In the genomic region with DNA sequence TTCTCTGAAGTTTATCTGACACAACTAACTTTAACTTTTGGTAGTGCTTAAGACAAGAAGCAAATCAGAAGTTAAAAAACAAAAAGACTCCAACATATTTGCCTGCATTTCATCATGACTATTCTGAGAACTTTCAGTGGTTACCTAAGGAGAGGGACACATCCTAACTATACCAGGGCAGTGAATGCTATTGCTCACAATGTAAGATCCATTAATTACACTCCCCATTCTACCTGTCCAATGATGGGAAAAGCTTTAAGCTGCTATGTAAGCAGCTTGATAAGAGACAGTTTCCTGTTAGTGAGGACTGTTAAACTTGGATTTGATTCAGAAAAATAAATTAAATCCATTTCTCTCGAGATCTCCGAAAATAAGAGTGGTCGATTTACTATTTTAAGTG, we compare ENCODE assay signal across 15 cellular contexts. TPM values are rescaled to one million over a fixed set of nuclear protein-coding genes. Genes with fewer than 3 reads are reported as not detected.
DNase-seq lines count a peak whose midpoint lies in the region; ATAC-seq and TF ChIP-seq lines count a peak whose summit lies in the region.
"Had no signal": no experiment of that assay in that cellular context is flagged by ENCODE, and none has a peak within 500 bp of the region (broad histone marks: within the 10 kb centered on the region; RNA-seq: fewer than 3 reads in every experiment).

No MANE protein-coding gene starts in this region.

- no peak overlapping the region for H3K9ac ChIP-seq in smooth muscle cell (ENCODE audit: low read depth)

- DNase-seq in GM20000 (ENCODE audit: low spot score) (no peak), GM03348 (ENCODE audit: low spot score) (no peak), epidermal melanocyte (ENCODE audit: insufficient read length, low spot score) (no peak), smooth muscle cell (lab: John Stamatoyannopoulos, UW; ENCODE audit: unreplicated experiment) (no peak)
- DNase-seq: activated CD8-positive, alpha-beta memory T cell treated with anti-CD3 and anti-CD28 coated beads, Interleukin-2, amount 10 ng/mL, durations not matched to agents 7 days and 5 days; NCI-H774; nephron progenitor cell; stimulated activated CD4-positive, alpha-beta T cell treated with anti-CD3 and anti-CD28 coated beads, Interleukin-4, amount 100 ng/mL, for 1 hour; stimulated activated naive B cell treated with anti-CD40 and anti-IgM and Interleukin-4, amounts not matched to agents 10 μg/mL and 1 μg/mL and 100 μg/mL, for 72 hours had no signal

- no peaks in the 10 kb centered on the region for H3K27me3 ChIP-seq in smooth muscle cell (ENCODE audit: low read depth)

- H3K4me1 ChIP-seq in smooth muscle cell (ENCODE audit: low read depth), result no peaks in the 10 kb centered on the region

- ATAC-seq in GM18502 (IDR thresholded peaks at IDR 0.05; ENCODE audit: poor library complexity, unreplicated experiment), result peak; percentile 48
- ATAC-seq in GM19397 (IDR thresholded peaks at IDR 0.05; ENCODE audit: unreplicated experiment), result peak; percentile 32
- peak; percentile 26 for ATAC-seq in HG02763 (IDR thresholded peaks at IDR 0.05; ENCODE audit: unreplicated experiment)
- ATAC-seq in HG03439 (IDR thresholded peaks at IDR 0.05; ENCODE audit: unreplicated experiment), result peak; percentile 27
- ATAC-seq: activated CD8-positive, alpha-beta memory T cell treated with anti-CD3 and anti-CD28 coated beads, Interleukin-2, amount 10 ng/mL, durations not matched to agents 7 days and 5 days; activated naive CD4-positive, alpha-beta T cell treated with anti-CD3 and anti-CD28 coated beads, Interleukin-2, amount 50 U/mL, for 72 hours had no signal

- H3K4me2 ChIP-seq in smooth muscle cell, result no peak overlapping the region

- no peaks in the 10 kb centered on the region for H3F3A ChIP-seq in smooth muscle cell (ENCODE audit: low read depth)

- no peaks in the 10 kb centered on the region for H3K36me3 ChIP-seq in smooth muscle cell (ENCODE audit: low read depth)

- WGBS in smooth muscle cell (ENCODE audit: low lambda C conversion rate), result 96% methylated on average over 3 of the region's 3 CpGs

- no peak overlapping the region for H3K4me3 ChIP-seq in smooth muscle cell

- no peak overlapping the region for H3K27ac ChIP-seq in smooth muscle cell (ENCODE audit: low read depth)
- H3K27ac ChIP-seq: VCaP had no signal

- H4K20me1 ChIP-seq in smooth muscle cell (ENCODE audit: low read depth), result no peaks in the 10 kb centered on the region

- no peak overlapping the region for H2AFZ ChIP-seq in smooth muscle cell (ENCODE audit: low read depth)

- no peaks in the 10 kb centered on the region for H3K9me3 ChIP-seq in smooth muscle cell (replicated peaks; ENCODE audit: low read depth)

- H3K79me2 ChIP-seq in smooth muscle cell (ENCODE audit: low read depth), result no peaks in the 10 kb centered on the region

- TF ChIP-seq CTCF in GM20000 (IDR thresholded peaks at IDR 0.05; ENCODE audit: extremely low read depth, missing control alignments) (no peak), smooth muscle cell (IDR thresholded peaks at IDR 0.05; ENCODE audit: borderline replicate concordance, insufficient read depth, poor library complexity, severe bottlenecking) (no peak)

RNA-seq across cellular contexts. Expression of a gene that starts 37.5 kb away (rescaled TPM):
- 38.2 and 40.5 TPM in 2 replicates for total RNA-seq in smooth muscle cell
- 38.5 and 54.9 TPM in 2 replicates for polyA plus RNA-seq in smooth muscle cell

RNA-seq across cellular contexts. Expression of a gene that starts 38.3 kb away (rescaled TPM):
- total RNA-seq in smooth muscle cell, result 75.6 and 89.5 TPM in 2 replicates
- polyA plus RNA-seq in smooth muscle cell, result 41.8 and 47.4 TPM in 2 replicates
